In genomic region chr6:84791233-84791632, GRCh38 we compare ENCODE assay signal across 16 cellular contexts. TPM values are rescaled to one million over a fixed set of nuclear protein-coding genes. Genes with fewer than 3 reads are reported as not detected.
DNase-seq lines count a peak whose midpoint lies in the region; ATAC-seq and TF ChIP-seq lines count a peak whose summit lies in the region.
"Had no signal": no experiment of that assay in that cellular context is flagged by ENCODE, and none has a peak within 500 bp of the region (broad histone marks: within the 10 kb centered on the region; RNA-seq: fewer than 3 reads in every experiment).

No MANE protein-coding gene starts in this region.

- peaks cover 0 to 15% (median 0%) of the 10 kb centered on the region in 11 experiments; a peak in 5 of 22 replicates for H3K9me3 ChIP-seq in BLaER1 treated with 17β-estradiol and CSF1 and Interleukin-3, amounts not matched to agents 10 nM and 100 nM (replicated peaks in 1 of 11)
- no peaks in the 10 kb centered on the region for H3K9me3 ChIP-seq in RWPE2 (ENCODE audit: severe bottlenecking)
- H3K9me3 ChIP-seq: adrenal gland, right atrium auricular region had no signal

- CTCF ChIA-PET in activated CD4-positive, alpha-beta memory T cell treated with anti-CD3 and anti-CD28 coated beads for 36 hours (lab: Charles Lee) = no interaction called here

- no peak overlapping the region for H3K4me3 Mint-ChIP-seq in activated CD4-positive, alpha-beta memory T cell treated with anti-CD3 and anti-CD28 coated beads for 36 hours
- H3K4me3 Mint-ChIP-seq: activated T-cell treated with anti-CD3 and anti-CD28 coated beads, Interleukin-2, amount 50 U/mL, for 24 hours; natural killer cell; stimulated activated naive CD8-positive, alpha-beta T cell treated with anti-CD3 and anti-CD28 coated beads, Interleukin-15, Interleukin-2, amounts not matched to agents 100 ng/mL and 50 ng/mL, for 24 hours had no signal

- no peak overlapping the region for H3K27ac Mint-ChIP-seq in activated CD4-positive, alpha-beta memory T cell treated with anti-CD3 and anti-CD28 coated beads for 36 hours
- H3K27ac Mint-ChIP-seq: activated T-cell treated with anti-CD3 and anti-CD28 coated beads, Interleukin-2, amount 50 U/mL, for 24 hours; natural killer cell; stimulated activated naive CD8-positive, alpha-beta T cell treated with anti-CD3 and anti-CD28 coated beads, Interleukin-15, Interleukin-2, amounts not matched to agents 100 ng/mL and 50 ng/mL, for 24 hours had no signal

- TF ChIP-seq CTCF in RWPE2 (IDR thresholded peaks at IDR 0.05; ENCODE audit: poor library complexity, severe bottlenecking) (no peak), fibroblast of villous mesenchyme (IDR thresholded peaks at IDR 0.05; ENCODE audit: insufficient read depth, low read depth, low read length) (no peak), foreskin keratinocyte (conservative IDR thresholded peaks at IDR 0.05) (no peak)

- peaks cover 1% of the 10 kb centered on the region for H3K9me3 Mint-ChIP-seq in activated CD4-positive, alpha-beta memory T cell treated with anti-CD3 and anti-CD28 coated beads for 36 hours
- H3K9me3 Mint-ChIP-seq: activated T-cell treated with anti-CD3 and anti-CD28 coated beads, Interleukin-2, amount 50 U/mL, for 24 hours had no signal

- ATAC-seq in RWPE2 (ENCODE audit: low read depth) (peak; percentile 51; the same call in 2 of the 3 replicates), foreskin keratinocyte (no peak)
- ATAC-seq: natural killer cell had no signal

- H3K4me3 ChIP-seq in BLaER1 treated with 17β-estradiol and CSF1 and Interleukin-3, amounts not matched to agents 10 nM and 100 nM = no peak overlapping the region
- H3K4me3 ChIP-seq in RWPE2 (ENCODE audit: severe bottlenecking) (no peak overlapping the region), fibroblast of villous mesenchyme (ENCODE audit: low read depth, low read length) (no peak overlapping the region)
- H3K4me3 ChIP-seq: adrenal gland, right atrium auricular region had no signal

- H3K4me1 ChIP-seq in BLaER1 treated with 17β-estradiol and CSF1 and Interleukin-3, amounts not matched to agents 10 nM and 100 nM = peaks cover 0 to 11% (median 6%) of the 10 kb centered on the region in 10 experiments; a peak in 9 of 20 replicates
- peaks cover 11% of the 10 kb centered on the region for H3K4me1 ChIP-seq in RWPE2 (ENCODE audit: insufficient read depth, poor library complexity, severe bottlenecking)
- no peaks in the 10 kb centered on the region for H3K4me1 ChIP-seq in foreskin keratinocyte
- H3K4me1 ChIP-seq: adrenal gland, right atrium auricular region had no signal

- H3K27me3 ChIP-seq in BLaER1 treated with 17β-estradiol and CSF1 and Interleukin-3, amounts not matched to agents 10 nM and 100 nM = peaks cover 0 to 17% (median 0%) of the 10 kb centered on the region in 11 experiments; a peak in 3 of 22 replicates
- H3K27me3 ChIP-seq in RWPE2 (ENCODE audit: insufficient read depth, poor library complexity, severe bottlenecking) = no peaks in the 10 kb centered on the region
- no peaks in the 10 kb centered on the region for H3K27me3 ChIP-seq in foreskin keratinocyte
- H3K27me3 ChIP-seq: adrenal gland, right atrium auricular region had no signal

- POLR2A ChIA-PET in activated CD4-positive, alpha-beta memory T cell treated with anti-CD3 and anti-CD28 coated beads for 36 hours (lab: Charles Lee) = no interaction called here

- no peaks in the 10 kb centered on the region for H4K20me1 ChIP-seq in BLaER1 treated with 17β-estradiol and CSF1 and Interleukin-3, amounts not matched to agents 10 nM and 100 nM

- no peak overlapping the region for H3K27ac ChIP-seq in BLaER1 treated with 17β-estradiol and CSF1 and Interleukin-3, amounts not matched to agents 10 nM and 100 nM
- H3K27ac ChIP-seq in RWPE2 (ENCODE audit: poor library complexity, severe bottlenecking) = peak overlapping the region; percentile 1
- H3K27ac ChIP-seq in foreskin keratinocyte = no peak overlapping the region
- H3K27ac ChIP-seq in substantia nigra (ENCODE audit: low read depth, low read length, poor library complexity, severe bottlenecking) = no peak overlapping the region
- H3K27ac ChIP-seq: adrenal gland, right atrium auricular region had no signal

- intact Hi-C loops in activated CD4-positive, alpha-beta memory T cell treated with anti-CD3 and anti-CD28 coated beads for 36 hours (cut with micrococcal nuclease) = no loop called here

- no peaks in the 10 kb centered on the region for H3K4me1 Mint-ChIP-seq in activated CD4-positive, alpha-beta memory T cell treated with anti-CD3 and anti-CD28 coated beads for 36 hours (ENCODE audit: low read depth)
- H3K4me1 Mint-ChIP-seq: natural killer cell had no signal

- H3K36me3 ChIP-seq in BLaER1 treated with 17β-estradiol and CSF1 and Interleukin-3, amounts not matched to agents 10 nM and 100 nM = no peaks in the 10 kb centered on the region
- no peaks in the 10 kb centered on the region for H3K36me3 ChIP-seq in RWPE2 (ENCODE audit: low read depth)
- H3K36me3 ChIP-seq: adrenal gland, right atrium auricular region had no signal

- H3K4me2 ChIP-seq in BLaER1 treated with 17β-estradiol and CSF1 and Interleukin-3, amounts not matched to agents 10 nM and 100 nM = peak overlapping the region in 10 of 11 experiments; percentile 10 to 54 (median 34); a peak in 16 of 22 replicates

- H3K27me3 Mint-ChIP-seq in activated CD4-positive, alpha-beta memory T cell treated with anti-CD3 and anti-CD28 coated beads for 36 hours = no peaks in the 10 kb centered on the region
- H3K27me3 Mint-ChIP-seq: activated T-cell treated with anti-CD3 and anti-CD28 coated beads, Interleukin-2, amount 50 U/mL, for 24 hours; stimulated activated naive CD8-positive, alpha-beta T cell treated with anti-CD3 and anti-CD28 coated beads, Interleukin-15, Interleukin-2, amounts not matched to agents 100 ng/mL and 50 ng/mL, for 24 hours had no signal

- H3K9ac ChIP-seq in BLaER1 treated with 17β-estradiol and CSF1 and Interleukin-3, amounts not matched to agents 10 nM and 100 nM = no peak overlapping the region

- DNase-seq in HT1080 (ENCODE audit: low read depth) (peak; percentile 94), RWPE2 (ENCODE audit: low spot score) (no peak), fibroblast of villous mesenchyme (ENCODE audit: low read depth) (peak; percentile 7), foreskin keratinocyte (no peak), substantia nigra (lab: John Stamatoyannopoulos, UW) (no peak), NCI-H146 (lab: John Stamatoyannopoulos, UW) (no peak)
- no peak for DNase-seq in activated CD4-positive, alpha-beta memory T cell treated with anti-CD3 and anti-CD28 coated beads for 36 hours
- DNase-seq: activated CD4-positive, CD25-positive, alpha-beta regulatory T cell treated with anti-CD3 and anti-CD28 coated beads, Interleukin-2, amount 50 U/mL, for 72 hours; activated T-cell treated with anti-CD3 and anti-CD28 coated beads, Interleukin-2, amount 50 U/mL, for 24 hours; adrenal gland; natural killer cell; NCI-H82 had no signal

- H3K36me3 Mint-ChIP-seq in activated CD4-positive, alpha-beta memory T cell treated with anti-CD3 and anti-CD28 coated beads for 36 hours = no peaks in the 10 kb centered on the region
- H3K36me3 Mint-ChIP-seq: natural killer cell had no signal

RNA-seq across cellular contexts. Expression of gene TBX18, which starts 26.8 kb away (rescaled TPM):
- total RNA-seq in HT1080 (2014; rRNA removed; shearing (Covaris generic)) = 5.1 and 5.9 TPM in 2 replicates
- polyA plus RNA-seq in HT1080 (2015; cell fraction: cytosol; rRNA removed) = 4.5 and 4.7 TPM in 2 replicates
- polyA plus RNA-seq in HT1080 (2015; cell fraction: nucleus; rRNA removed) = 10.8 and 15.8 TPM in 2 replicates
- 3.0 and 6.8 TPM in 2 replicates for total RNA-seq in fibroblast of villous mesenchyme
- total RNA-seq in foreskin keratinocyte = not detected in 2 replicates
- polyA plus RNA-seq in foreskin keratinocyte = not detected in 2 replicates
- total RNA-seq in activated CD4-positive, alpha-beta memory T cell treated with anti-CD3 and anti-CD28 coated beads for 36 hours = not detected
- total RNA-seq: H1, natural killer cell had no signal

Comparison
In these comparisons a context has a peak if more than half of its experiments do, and no peak if none do; other contexts are left out.
1. DNase-seq: peak in HT1080 (single experiment) and fibroblast of villous mesenchyme (single experiment); none in RWPE2 (single experiment), foreskin keratinocyte (0 of 2), activated CD4-positive, alpha-beta memory T cell treated with anti-CD3 and anti-CD28 coated beads for 36 hours (single experiment), substantia nigra (0 of 49) and NCI-H146 (single experiment).